Comparison of ENCODE assay signal across 1 cellular context in genomic region chr5:132263548-132264261, GRCh38.
TF ChIP-seq lines count a peak whose summit lies in the region.

No MANE protein-coding gene starts in this region.

TF ChIP-seq in GM12878, 131 proteins besides CTCF, POLR2A, EP300 and RAD21 (continues in another document):
- TF ChIP-seq SREBF2 (IDR thresholded peaks at IDR 0.05; ENCODE audit: low read length) (no peak), TBL1XR1 (IDR thresholded peaks at IDR 0.05; ENCODE audit: low read depth, low read length) (no peak), SUZ12 (IDR thresholded peaks at IDR 0.05; ENCODE audit: unreplicated experiment) (no peak), RBBP5 (conservative IDR thresholded peaks at IDR 0.05) (no peak), RFX5 (IDR thresholded peaks at IDR 0.05; ENCODE audit: low read depth, low read length) (no peak), YBX1 (IDR thresholded peaks at IDR 0.05) (no peak), HSF1 (IDR thresholded peaks at IDR 0.05; ENCODE audit: low read depth, low read length) (no peak), ZNF24 (IDR thresholded peaks at IDR 0.05) (no peak), BMI1 (IDR thresholded peaks at IDR 0.05; ENCODE audit: borderline replicate concordance) (no peak), ZZZ3 (IDR thresholded peaks at IDR 0.05; ENCODE audit: control insufficient read depth, insufficient read length, low read depth) (no peak), NKRF (conservative IDR thresholded peaks at IDR 0.05) (no peak), ZBED1 (IDR thresholded peaks at IDR 0.05; ENCODE audit: borderline replicate concordance) (no peak), ZNF207 (IDR thresholded peaks at IDR 0.05; ENCODE audit: borderline replicate concordance) (no peak), CHD4 (IDR thresholded peaks at IDR 0.05) (no peak), REST (IDR thresholded peaks at IDR 0.05; ENCODE audit: low read depth, low read length) (no peak), NR2C2 (IDR thresholded peaks at IDR 0.05; ENCODE audit: borderline replicate concordance, control insufficient read depth, insufficient read length, low read depth) (no peak), HCFC1 (IDR thresholded peaks at IDR 0.05; ENCODE audit: low read length) (no peak), DPF2 (IDR thresholded peaks at IDR 0.05) (peak; percentile 47), SKIL (IDR thresholded peaks at IDR 0.05; ENCODE audit: low read depth, poor library complexity, severe bottlenecking) (no peak), TAF1 (IDR thresholded peaks at IDR 0.05; ENCODE audit: borderline replicate concordance, low read depth, low read length) (no peak), NR2F1 (conservative IDR thresholded peaks at IDR 0.05) (0 out of 2 replicates have a peak, but pooled peaks have one; percentile 18), CBFB (IDR thresholded peaks at IDR 0.05; ENCODE audit: low read depth) (no peak), PAX5 (IDR thresholded peaks at IDR 0.05; ENCODE audit: borderline replicate concordance, low read depth, low read length) (no peak), USF1 (IDR thresholded peaks at IDR 0.05; ENCODE audit: borderline replicate concordance, extremely low read length, insufficient read depth, low read depth, low read length) (no peak), JUND (IDR thresholded peaks at IDR 0.05; ENCODE audit: low read depth, low read length) (no peak), SPI1 (IDR thresholded peaks at IDR 0.05; ENCODE audit: borderline replicate concordance, insufficient read depth, low read depth, low read length) (no peak), IRF3 (IDR thresholded peaks at IDR 0.05) (no peak), CBX5 (IDR thresholded peaks at IDR 0.05; ENCODE audit: low read depth) (no peak), ZNF687 (IDR thresholded peaks at IDR 0.05) (peak; percentile 62; the same call in 1 of the 2 replicates), ZBTB40 (IDR thresholded peaks at IDR 0.05; ENCODE audit: borderline replicate concordance) (no peak), MTA3 (IDR thresholded peaks at IDR 0.05; ENCODE audit: borderline replicate concordance, low read length) (no peak), ZNF274 (IDR thresholded peaks at IDR 0.05; ENCODE audit: insufficient read depth, insufficient read length) (no peak), HDAC6 (IDR thresholded peaks at IDR 0.05; ENCODE audit: unreplicated experiment) (no peak), FOXK2 (IDR thresholded peaks at IDR 0.05) (no peak), IKZF1 (conservative IDR thresholded peaks at IDR 0.05) (peak; percentile 56), IKZF2 (IDR thresholded peaks at IDR 0.05) (no peak; a peak in 1 of 4 replicates), SIX5 (IDR thresholded peaks at IDR 0.05; ENCODE audit: low read depth, low read length, severe bottlenecking) (no peak)
